Comparison of ENCODE assay signal across 21 cellular contexts in the genomic region with DNA sequence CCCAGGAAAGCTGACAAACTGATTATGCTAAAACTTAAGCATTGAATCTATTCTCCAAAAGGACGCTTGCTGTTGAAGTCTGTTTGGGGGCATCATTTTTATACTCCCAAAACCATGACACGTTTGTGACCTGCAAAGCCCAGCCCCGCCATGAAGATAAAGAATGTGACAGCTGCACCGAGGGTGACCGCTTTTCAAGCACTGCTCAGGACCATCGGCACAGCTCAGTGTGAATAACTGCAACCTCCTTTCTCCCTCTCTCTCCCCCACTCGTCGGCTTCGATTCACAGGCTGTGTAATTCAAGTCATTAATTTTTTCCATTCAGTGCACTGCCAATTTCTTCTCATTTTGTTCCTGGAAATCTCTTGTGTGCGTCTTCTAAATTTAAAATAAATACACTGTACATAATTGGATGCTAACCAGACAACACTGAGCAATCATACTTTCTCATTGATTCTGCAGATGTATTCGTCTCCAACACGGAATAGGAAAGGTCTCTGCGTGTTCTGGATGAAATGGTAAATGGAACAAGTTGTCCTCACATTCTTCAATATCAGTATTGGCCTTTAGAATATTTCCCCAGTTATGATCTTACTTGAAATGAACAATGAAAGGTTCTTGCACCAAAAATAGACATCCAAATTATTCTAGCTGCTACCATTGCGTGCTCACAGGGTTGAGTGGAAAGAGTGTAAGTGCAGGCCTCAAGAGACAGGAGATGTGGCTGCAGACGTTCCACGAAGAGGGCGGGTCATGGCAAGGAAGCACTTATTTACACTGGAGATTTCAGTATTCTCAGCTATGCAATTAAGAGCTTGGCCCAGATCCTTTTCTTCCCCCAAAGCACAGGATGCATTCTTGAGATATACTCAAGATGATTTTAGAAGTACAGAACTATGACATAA.
DNase-seq lines count a peak whose midpoint lies in the region; ATAC-seq and TF ChIP-seq lines count a peak whose summit lies in the region.
"Had no signal": no experiment of that assay in that cellular context is flagged by ENCODE, and none has a peak within 500 bp of the region (broad histone marks: within the 10 kb centered on the region; RNA-seq: fewer than 3 reads in every experiment).

No MANE protein-coding gene starts in this region.

- no peak overlapping the region for H3K4me3 ChIP-seq in cardiac fibroblast (replicated peaks in 1 of 2; ENCODE audit: low read depth in 2 of 2, low read length in 2 of 2)
- no peak overlapping the region for H3K4me3 ChIP-seq in skeletal muscle cell (ENCODE audit: low read depth, low read length)
- H3K4me3 ChIP-seq: GM23338, psoas muscle had no signal

- intact Hi-C loops in left ventricle myocardium superior (cut with micrococcal nuclease) = no loop called here

- TF ChIP-seq CTCF in cardiac fibroblast (IDR thresholded peaks at IDR 0.05; ENCODE audit: low read depth, low read length) = no peak

- DNase-seq in EH (ENCODE audit: low read depth) = peak; percentile 47
- peak; percentile 52 to 64 for DNase-seq in cardiac fibroblast (ENCODE audit: low read depth in 2 of 2)
- peak; percentile 37 for DNase-seq in left ventricle myocardium superior
- peak; percentile 23 for DNase-seq in skeletal muscle cell (ENCODE audit: low read depth)
- no peak for DNase-seq in A172 (ENCODE audit: low spot score)
- DNase-seq in COR-L47 (lab: John Stamatoyannopoulos, UW) = no peak
- DNase-seq in activated CD4-positive, alpha-beta T cell treated with anti-CD3 and anti-CD28 coated beads for 1 hour = no peak
- no peak for DNase-seq in cerebellum (ENCODE audit: low spot score)
- DNase-seq: activated CD4-positive, alpha-beta T cell treated with anti-CD3 and anti-CD28 coated beads for 4 hours; activated naive CD8-positive, alpha-beta T cell treated with anti-CD3 and anti-CD28 coated beads, Interleukin-2, amount 10 ng/mL, durations not matched to agents 7 days and 5 days; CD4-positive, alpha-beta T cell; dermis blood vessel endothelial cell; DMS153; NCI-H1417; NCI-H526 treated with DMSO at 0.1 percent for 48 hours; psoas muscle; stimulated activated CD4-positive, alpha-beta T cell treated with anti-CD3 and anti-CD28 coated beads, Interleukin-12 subunit alpha, Interleukin-12 subunit beta, amount 100 ng/mL, for 4 hours; SW 1271 had no signal

- ATAC-seq in left ventricle myocardium superior = peak; percentile 93
- ATAC-seq: activated T-helper 17 cell treated with anti-CD3 and anti-CD28 coated beads, Interleukin-2, amount 50 U/mL, for 72 hours; GM23338; left lobe of liver; psoas muscle had no signal

Comparison
In these comparisons a context has a peak if more than half of its experiments do, and no peak if none do; other contexts are left out.
1. DNase-seq: peak in EH (single experiment), cardiac fibroblast (2 of 2), left ventricle myocardium superior (single experiment) and skeletal muscle cell (single experiment); none in A172 (single experiment), COR-L47 (single experiment), activated CD4-positive, alpha-beta T cell treated with anti-CD3 and anti-CD28 coated beads for 1 hour (single experiment) and cerebellum (single experiment).